21 cellular contexts compared by ENCODE assay signal in the genomic region with DNA sequence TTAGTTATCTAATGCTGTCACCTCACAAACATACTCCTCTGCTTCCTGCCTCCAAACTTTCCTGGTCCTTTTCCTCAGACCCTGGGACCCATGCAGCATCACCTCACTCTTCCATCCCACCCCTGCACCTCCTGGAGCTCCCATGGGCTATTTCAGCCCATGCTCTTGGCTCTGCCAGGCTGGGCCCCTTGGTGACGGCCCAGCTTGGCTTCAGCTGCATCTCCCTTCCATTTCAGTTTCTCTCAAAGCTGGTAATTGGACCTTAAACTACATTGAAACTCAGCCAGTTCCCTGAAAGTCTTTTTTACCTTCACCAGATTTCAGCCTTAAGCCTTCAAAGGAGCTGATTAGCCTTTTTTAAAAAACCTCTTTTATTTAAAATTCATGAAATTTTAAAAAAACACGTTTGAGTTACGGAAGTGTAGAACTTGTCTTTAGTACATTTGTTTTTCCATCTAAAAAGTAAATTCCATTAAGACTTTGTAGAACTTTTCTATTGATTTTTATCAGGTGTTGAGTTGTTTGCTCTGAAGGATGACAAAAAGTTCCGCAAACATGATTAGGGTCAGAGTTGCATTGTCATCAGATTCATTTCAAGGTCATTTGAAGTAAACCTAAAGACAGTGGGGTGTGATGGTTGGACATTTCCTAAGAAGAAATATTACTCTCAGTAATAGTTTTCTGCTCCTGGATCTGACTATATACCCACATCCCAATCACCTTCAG. TPM values are rescaled to one million over a fixed set of nuclear protein-coding genes. Genes with fewer than 3 reads are reported as not detected.
DNase-seq lines count a peak whose midpoint lies in the region; ATAC-seq, FAIRE-seq and TF ChIP-seq lines count a peak whose summit lies in the region.
"Had no signal": no experiment of that assay in that cellular context is flagged by ENCODE, and none has a peak within 500 bp of the region (broad histone marks: within the 10 kb centered on the region; RNA-seq: fewer than 3 reads in every experiment).

No MANE protein-coding gene starts in this region.

- H3K4me3 Mint-ChIP-seq in activated naive CD4-positive, alpha-beta T cell treated with anti-CD3 and anti-CD28 coated beads, Interleukin-2, amount 50 U/mL, for 24 hours = no peak overlapping the region
- H3K4me3 Mint-ChIP-seq in activated naive CD4-positive, alpha-beta T cell treated with anti-CD3 and anti-CD28 coated beads for 36 hours = no peak overlapping the region
- H3K4me3 Mint-ChIP-seq: CD4-positive, CD25-positive, alpha-beta regulatory T cell had no signal

- intact Hi-C loops in activated naive CD4-positive, alpha-beta T cell treated with anti-CD3 and anti-CD28 coated beads for 36 hours (cut with micrococcal nuclease) = no loop called here
- intact Hi-C loops in prostate gland (cut with DNase I) = no loop called here
- intact Hi-C loops in body of pancreas (cut with DNase I) = no loop called here

- H3K4me3 ChIP-seq in prostate gland (no peak overlapping the region), body of pancreas (no peak overlapping the region)
- H3K4me3 ChIP-seq: HAP-1, Peyer's patch had no signal

- TF ChIP-seq CTCF in VCaP (conservative IDR thresholded peaks at IDR 0.05) = no peak
- no peak for TF ChIP-seq CTCF in prostate gland (IDR thresholded peaks at IDR 0.05)
- TF ChIP-seq CTCF in body of pancreas (IDR thresholded peaks at IDR 0.05) = no peak

- 35% methylated on average over 4 of the region's 4 CpGs for WGBS in prostate gland
- 21 to 38% methylated on average over 4 of the region's 4 CpGs for WGBS in body of pancreas, 2 donors

- TF ChIP-seq POLR2A in prostate gland (IDR thresholded peaks at IDR 0.05) = no peak
- no peak for TF ChIP-seq POLR2A in body of pancreas (IDR thresholded peaks at IDR 0.05)

- H3K4me1 ChIP-seq in prostate gland (replicated peaks) (no peaks in the 10 kb centered on the region), body of pancreas (peaks cover 25% of the 10 kb centered on the region)
- H3K4me1 ChIP-seq: HAP-1 had no signal

- H3K27me3 ChIP-seq in prostate gland (replicated peaks; ENCODE audit: insufficient read depth) (no peaks in the 10 kb centered on the region), body of pancreas (no peaks in the 10 kb centered on the region)
- H3K27me3 ChIP-seq: Peyer's patch had no signal

- H3K4me1 Mint-ChIP-seq in activated naive CD4-positive, alpha-beta T cell treated with anti-CD3 and anti-CD28 coated beads, Interleukin-2, amount 50 U/mL, for 24 hours = no peaks in the 10 kb centered on the region
- H3K4me1 Mint-ChIP-seq in activated naive CD4-positive, alpha-beta T cell treated with anti-CD3 and anti-CD28 coated beads for 36 hours (ENCODE audit: low read depth) = no peaks in the 10 kb centered on the region
- H3K4me1 Mint-ChIP-seq: CD4-positive, CD25-positive, alpha-beta regulatory T cell had no signal

- peak; percentile 45 for FAIRE-seq in islet of Langerhans (lab: Jason Lieb, UNC)
- FAIRE-seq: GM19239 had no signal

- no peaks in the 10 kb centered on the region for H3K9me3 Mint-ChIP-seq in activated naive CD4-positive, alpha-beta T cell treated with anti-CD3 and anti-CD28 coated beads, Interleukin-2, amount 50 U/mL, for 24 hours
- H3K9me3 Mint-ChIP-seq in activated naive CD4-positive, alpha-beta T cell treated with anti-CD3 and anti-CD28 coated beads for 36 hours = no peaks in the 10 kb centered on the region

- peak overlapping the region; percentile 52 for H3K27ac ChIP-seq in VCaP
- peak overlapping the region; percentile 1 to 56 for H3K27ac ChIP-seq in prostate gland
- H3K27ac ChIP-seq in body of pancreas = no peak overlapping the region
- H3K27ac ChIP-seq: Peyer's patch had no signal

- H3K9me3 ChIP-seq in prostate gland = no peaks in the 10 kb centered on the region
- no peaks in the 10 kb centered on the region for H3K9me3 ChIP-seq in body of pancreas
- H3K9me3 ChIP-seq: HAP-1, SK-N-SH had no signal

- no peaks in the 10 kb centered on the region for H3K27me3 Mint-ChIP-seq in activated naive CD4-positive, alpha-beta T cell treated with anti-CD3 and anti-CD28 coated beads, Interleukin-2, amount 50 U/mL, for 24 hours
- H3K27me3 Mint-ChIP-seq in activated naive CD4-positive, alpha-beta T cell treated with anti-CD3 and anti-CD28 coated beads for 36 hours (ENCODE audit: low read depth) = no peaks in the 10 kb centered on the region
- H3K27me3 Mint-ChIP-seq: CD4-positive, CD25-positive, alpha-beta regulatory T cell had no signal

- ATAC-seq in GM21447 (IDR thresholded peaks at IDR 0.05; ENCODE audit: unreplicated experiment) (no peak), body of pancreas (no peak)

- H3K36me3 ChIP-seq in prostate gland (no peaks in the 10 kb centered on the region), body of pancreas (replicated peaks in 1 of 2; ENCODE audit: insufficient read depth in 1 of 2, low read depth in 2 of 2) (peaks cover 0 to 16% of the 10 kb centered on the region in 2 donors)

- DNase-seq in activated naive CD4-positive, alpha-beta T cell treated with anti-CD3 and anti-CD28 coated beads for 36 hours = no peak
- DNase-seq in prostate gland (ENCODE audit: low spot score) (no peak), CD1c-positive myeloid dendritic cell (ENCODE audit: extremely low spot score) (no peak), body of pancreas (no peak)
- DNase-seq: AML-193; Calu3; CD4-positive, CD25-positive, alpha-beta regulatory T cell; DMS79; NCI-H1436 treated with DMSO at 0.1 percent for 48 hours; NCI-H2081; NCI-H2227 treated with DMSO at 0.1 percent for 48 hours; NCI-H524; Peyer's patch; Right ventricle myocardium superior; SK-N-SH had no signal

- CTCF ChIA-PET in activated naive CD4-positive, alpha-beta T cell treated with anti-CD3 and anti-CD28 coated beads for 36 hours (lab: Charles Lee) = no interaction called here

- H3K27ac Mint-ChIP-seq in activated naive CD4-positive, alpha-beta T cell treated with anti-CD3 and anti-CD28 coated beads, Interleukin-2, amount 50 U/mL, for 24 hours = peak overlapping the region; percentile 77
- H3K27ac Mint-ChIP-seq in activated naive CD4-positive, alpha-beta T cell treated with anti-CD3 and anti-CD28 coated beads for 36 hours = no peak overlapping the region
- H3K27ac Mint-ChIP-seq: CD4-positive, CD25-positive, alpha-beta regulatory T cell had no signal

- H3K36me3 Mint-ChIP-seq in activated naive CD4-positive, alpha-beta T cell treated with anti-CD3 and anti-CD28 coated beads, Interleukin-2, amount 50 U/mL, for 24 hours = peaks cover 15% of the 10 kb centered on the region
- H3K36me3 Mint-ChIP-seq in activated naive CD4-positive, alpha-beta T cell treated with anti-CD3 and anti-CD28 coated beads for 36 hours (ENCODE audit: low read depth) = peaks cover 15% of the 10 kb centered on the region

RNA-seq across cellular contexts. Expression of a gene that starts 33.5 kb away (rescaled TPM):
- not detected for total RNA-seq in activated naive CD4-positive, alpha-beta T cell treated with anti-CD3 and anti-CD28 coated beads for 36 hours
- total RNA-seq in prostate gland (10 to 100 TPM in 1 of 2 donors, 1 to 10 TPM in 1; 4.7 to 12.0 TPM), body of pancreas (10 to 100 TPM in 1 of 2 donors, 1 to 10 TPM in 1; 5.6 to 11.2 TPM)
- total RNA-seq: CD4-positive, CD25-positive, alpha-beta regulatory T cell had no signal

RNA-seq across cellular contexts. Expression of a gene that starts 38.2 kb away (rescaled TPM):
- total RNA-seq in activated naive CD4-positive, alpha-beta T cell treated with anti-CD3 and anti-CD28 coated beads for 36 hours = 10 to 100 TPM; 19.9 to 22.1 TPM
- total RNA-seq in prostate gland (10 to 100 TPM; 26.1 to 32.8 TPM), body of pancreas (10 to 100 TPM; 13.7 to 26.0 TPM)

Comparison
In these comparisons a context has a peak if more than half of its experiments do, and no peak if none do; other contexts are left out.
1. H3K27ac ChIP-seq: peak in VCaP (single experiment) and prostate gland (2 of 2); none in body of pancreas (0 of 4).
2. RNA of a gene that starts 33.5 kb away (total RNA-seq): 4.7 to 12.0 TPM in prostate gland and 5.6 to 11.2 TPM in body of pancreas; not detected in activated naive CD4-positive, alpha-beta T cell treated with anti-CD3 and anti-CD28 coated beads for 36 hours; every median in the first group is over 4 times any median in the second.